10 cellular contexts compared by ENCODE assay signal in the genomic region with DNA sequence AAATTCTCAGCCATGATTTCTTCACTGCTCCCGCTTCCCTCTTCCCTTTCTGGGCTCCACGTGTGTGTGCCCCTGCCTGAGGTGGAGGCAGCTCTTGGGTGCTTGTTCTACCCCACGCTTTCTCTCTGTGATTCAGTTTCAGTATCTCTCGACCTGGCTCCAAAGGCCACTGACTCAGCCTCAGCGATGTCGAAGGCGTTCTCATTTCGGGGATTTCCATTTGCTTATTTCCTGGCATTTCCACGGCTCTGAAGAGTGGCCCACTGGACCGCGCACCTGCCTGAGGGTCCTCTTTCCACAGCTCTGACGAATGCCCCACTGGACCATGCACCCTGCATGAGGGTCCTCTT. TPM values are rescaled to one million over a fixed set of nuclear protein-coding genes. Genes with fewer than 3 reads are reported as not detected.
A peak's percentile ranks its signal among the peaks of the same experiment; 100 is the strongest.
DNase-seq lines count a peak whose midpoint lies in the region; ATAC-seq and TF ChIP-seq lines count a peak whose summit lies in the region.
"Had no signal": no experiment of that assay in that cellular context is flagged by ENCODE, and none has a peak within 500 bp of the region (broad histone marks: within the 10 kb centered on the region; RNA-seq: fewer than 3 reads in every experiment).

No MANE protein-coding gene starts in this region.

- ATAC-seq in HG02884 (IDR thresholded peaks at IDR 0.05; ENCODE audit: unreplicated experiment): no peak

- no peak for TF ChIP-seq CTCF in spleen (IDR thresholded peaks at IDR 0.05 in 8 of 11, conservative IDR thresholded peaks at IDR 0.05 in 3 of 11)
- TF ChIP-seq CTCF in smooth muscle cell (IDR thresholded peaks at IDR 0.05; ENCODE audit: borderline replicate concordance, insufficient read depth, poor library complexity, severe bottlenecking): no peak

- H4K20me1 ChIP-seq in smooth muscle cell (ENCODE audit: low read depth): no peaks in the 10 kb centered on the region

- peak overlapping the region; percentile 9 to 86 (median 48) for H3K27ac ChIP-seq in spleen
- no peak overlapping the region for H3K27ac ChIP-seq in smooth muscle cell (ENCODE audit: low read depth)
- H3K27ac ChIP-seq: 22Rv1, transverse colon had no signal

- DNase-seq in activated gamma-delta T cell treated with Interleukin-2 at 50 U/mL for 16 hours: peak; percentile 30
- DNase-seq in activated gamma-delta T cell (lab: John Stamatoyannopoulos, UW): no peak
- peak; percentile 49 for DNase-seq in activated gamma-delta T cell treated with anti-CD3 and anti-CD28 coated beads, Interleukin-2, amount 50 U/mL, for 16 hours (ENCODE audit: low read depth)
- DNase-seq in spleen: no peak
- DNase-seq in SKM-1 (lab: John Stamatoyannopoulos, UW; ENCODE audit: unreplicated experiment): no peak
- no peak for DNase-seq in smooth muscle cell (lab: John Stamatoyannopoulos, UW; ENCODE audit: unreplicated experiment)
- DNase-seq in NCI-H146 treated with DMSO at 0.1 percent for 48 hours (lab: John Stamatoyannopoulos, UW; ENCODE audit: unreplicated experiment): no peak
- DNase-seq: transverse colon had no signal

- peaks cover 8 to 100% (median 92%) of the 10 kb centered on the region in 6 donors for H3K36me3 ChIP-seq in spleen
- H3K36me3 ChIP-seq in smooth muscle cell (ENCODE audit: low read depth): no peaks in the 10 kb centered on the region

- intact Hi-C loops in spleen (cut with DNase I; ENCODE audit: low total_unique reads): no loop called here

- H3K79me2 ChIP-seq in smooth muscle cell (ENCODE audit: low read depth): no peaks in the 10 kb centered on the region

- H3K27me3 ChIP-seq in spleen (replicated peaks in 1 of 7) (no peaks in the 10 kb centered on the region), smooth muscle cell (ENCODE audit: low read depth) (no peaks in the 10 kb centered on the region)
- H3K27me3 ChIP-seq: transverse colon had no signal

- WGBS in spleen, 5 donors: 69 to 76% (median 74%) methylated on average over 12 of the region's 12 CpGs
- 95% methylated on average over 12 of the region's 12 CpGs for WGBS in smooth muscle cell (ENCODE audit: low lambda C conversion rate)

- H3K4me3 ChIP-seq in spleen: peak overlapping the region in 1 of 8 donors; percentile 5
- H3K4me3 ChIP-seq in smooth muscle cell: no peak overlapping the region
- H3K4me3 ChIP-seq: transverse colon had no signal

- no peak overlapping the region for H2AFZ ChIP-seq in smooth muscle cell (ENCODE audit: low read depth)

- H3K9me3 ChIP-seq in spleen (no peaks in the 10 kb centered on the region), smooth muscle cell (replicated peaks; ENCODE audit: low read depth) (no peaks in the 10 kb centered on the region)
- H3K9me3 ChIP-seq: transverse colon had no signal

- no peaks in the 10 kb centered on the region for H3F3A ChIP-seq in smooth muscle cell (ENCODE audit: low read depth)

- H3K4me1 ChIP-seq in spleen (peaks cover 0 to 17% (median 0%) of the 10 kb centered on the region in 6 donors), smooth muscle cell (ENCODE audit: low read depth) (no peaks in the 10 kb centered on the region)
- H3K4me1 ChIP-seq: transverse colon had no signal

- H3K9ac ChIP-seq in smooth muscle cell (ENCODE audit: low read depth): no peak overlapping the region

- TF ChIP-seq POLR2A in spleen (IDR thresholded peaks at IDR 0.05): no peak

- no peak overlapping the region for H3K4me2 ChIP-seq in smooth muscle cell

RNA-seq across cellular contexts. Expression of a gene that starts 52.4 kb away (rescaled TPM):
- total RNA-seq in spleen (100 to 1,000 TPM; 154 to 212 (median 179) TPM), smooth muscle cell (57.3 and 85.4 TPM in 2 replicates)
- polyA plus RNA-seq in spleen (100 to 1,000 TPM; 112 to 249 (median 203) TPM), smooth muscle cell (56.2 and 75.4 TPM in 2 replicates)

RNA-seq across cellular contexts. Expression of a gene that starts 52.6 kb away (rescaled TPM):
- total RNA-seq in spleen (10 to 100 TPM; 38.2 to 76.8 (median 56.6) TPM), smooth muscle cell (20.6 and 30.4 TPM in 2 replicates)
- polyA plus RNA-seq in spleen (10 to 100 TPM; 59.4 to 83.9 (median 78.6) TPM), smooth muscle cell (27.6 and 35.2 TPM in 2 replicates)

RNA-seq across cellular contexts. Expression of a gene that starts 53.8 kb away (rescaled TPM):
- total RNA-seq in spleen: 10 to 100 TPM in 4 of 7 donors, 1 to 10 TPM in 3; 1.3 to 20.7 (median 12.4) TPM
- 10 to 100 TPM in 2 of 3 donors, 1 to 10 TPM in 1; 5.1 to 12.3 (median 10.7) TPM for polyA plus RNA-seq in spleen
- 0.58 TPM in 1 of 2 replicates, not detected in the other for total RNA-seq in smooth muscle cell
- polyA plus RNA-seq in smooth muscle cell: not detected in 2 replicates

Comparison
In these comparisons a context has a peak if more than half of its experiments do, and no peak if none do; other contexts are left out.
1. DNase-seq: peak in activated gamma-delta T cell treated with Interleukin-2 at 50 U/mL for 16 hours (single experiment) and activated gamma-delta T cell treated with anti-CD3 and anti-CD28 coated beads, Interleukin-2, amount 50 U/mL, for 16 hours (single experiment); none in activated gamma-delta T cell (single experiment), spleen (single experiment), SKM-1 (single experiment), smooth muscle cell (single experiment) and NCI-H146 treated with DMSO at 0.1 percent for 48 hours (single experiment).